Comparison of ENCODE assay signal across 29 cellular contexts in the genomic region with DNA sequence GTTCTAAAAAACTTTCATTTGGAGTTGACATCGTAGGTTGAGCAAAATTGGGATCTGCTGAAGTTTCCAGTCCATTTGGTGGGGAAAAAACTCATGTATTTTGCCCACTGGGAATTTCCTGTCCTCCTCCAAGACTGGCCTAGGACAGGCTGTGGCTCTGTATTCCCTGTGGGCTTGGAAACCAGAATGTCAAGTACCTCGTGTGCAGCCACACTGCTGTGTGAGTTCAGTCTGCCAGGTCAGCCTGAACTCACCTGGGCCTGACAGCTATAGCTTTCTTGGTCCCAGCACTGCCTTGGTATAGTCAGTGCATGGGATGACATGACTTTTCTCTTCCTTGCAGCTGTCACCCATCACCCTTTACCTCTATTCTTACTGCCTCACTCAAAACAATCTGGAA.
"Had no signal": no experiment of that assay in that cellular context is flagged by ENCODE, and none has a peak within 500 bp of the region (broad histone marks: within the 10 kb centered on the region; RNA-seq: fewer than 3 reads in every experiment).

No MANE protein-coding gene starts in this region.

- DNase-seq: naive thymus-derived CD8-positive, alpha-beta T cell; nephron progenitor cell; nucleus accumbens; pancreas; posterior cingulate gyrus; psoas muscle; right cardiac atrium; right lobe of liver; spleen; stimulated activated CD4-positive, alpha-beta T cell treated with anti-CD3 and anti-CD28 coated beads, Interleukin-12 subunit alpha, Interleukin-12 subunit beta, amount 100 ng/mL, for 4 hours; stimulated activated CD4-positive, alpha-beta T cell treated with anti-CD3 and anti-CD28 coated beads, Interleukin-1b, Interleukin-23, amount 100 ng/mL, for 48 hours; stimulated activated CD4-positive, alpha-beta T cell treated with anti-CD3 and anti-CD28 coated beads, Interleukin-4, amount 100 ng/mL, for 1 hour; stimulated activated CD4-positive, alpha-beta T cell treated with anti-CD3 and anti-CD28 coated beads, Interleukin-4, amount 100 ng/mL, for 4 hours; stimulated activated CD8-positive, alpha-beta memory T cell treated with anti-CD3 and anti-CD28 coated beads, Interleukin-4, amount 100 ng/mL, for 48 hours; stimulated activated naive CD4-positive, alpha-beta T cell; stimulated activated naive CD8-positive, alpha-beta T cell treated with anti-CD3 and anti-CD28 coated beads, Interleukin-15, amount 100 ng/mL, for 72 hours; stimulated activated naive CD8-positive, alpha-beta T cell treated with anti-CD3 and anti-CD28 coated beads, Interleukin-15, Interleukin-2, amounts not matched to agents 100 U/mL and 50 U/mL, for 24 hours; substantia nigra; testis; trophoblast cell; upper lobe of left lung had no signal

- H3K4me3 ChIP-seq: pancreas, psoas muscle, right lobe of liver, skin epidermis, smooth muscle cell, spleen, suprapubic skin, testis, tibial nerve, upper lobe of left lung, vagina had no signal

- ATAC-seq: naive thymus-derived CD8-positive, alpha-beta T cell; natural killer cell treated with Interleukin-12 subunit alpha and Interleukin-12 subunit beta and Interleukin-15 and Interleukin-18, amount 100 ng/mL, for 72 hours; pancreas; psoas muscle; right cardiac atrium; right lobe of liver; stimulated activated memory B cell treated with anti-CD40 and anti-IgM and Interleukin-4, amounts not matched to agents 10 μg/mL and 1 μg/mL and 100 μg/mL, for 72 hours; stimulated activated naive CD8-positive, alpha-beta T cell treated with anti-CD3 and anti-CD28 coated beads, Interleukin-15, amount 100 ng/mL, for 72 hours; stimulated activated naive CD8-positive, alpha-beta T cell treated with anti-CD3 and anti-CD28 coated beads, Interleukin-15, Interleukin-2, amounts not matched to agents 100 U/mL and 50 U/mL, for 24 hours had no signal

- H3K9me3 ChIP-seq: neutrophil, pancreas, psoas muscle, right lobe of liver, suprapubic skin, testis, tibial nerve, upper lobe of left lung, vagina had no signal

- H3K4me1 ChIP-seq: pancreas, spleen, suprapubic skin, testis, tibial nerve, upper lobe of left lung, vagina had no signal

- H3K36me3 ChIP-seq: neutrophil, pancreas, right lobe of liver, spleen, suprapubic skin, tibial nerve, upper lobe of left lung, vagina had no signal

- H3K27me3 ChIP-seq: neutrophil, pancreas, right lobe of liver, spleen, suprapubic skin, testis, tibial nerve, upper lobe of left lung, vagina had no signal

- H3K27ac ChIP-seq: neutrophil, pancreas, psoas muscle, right lobe of liver, skin epidermis, spleen, suprapubic skin, testis, tibial nerve, upper lobe of left lung, vagina had no signal
